Comparison of ENCODE assay signal across 18 cellular contexts in the genomic region with DNA sequence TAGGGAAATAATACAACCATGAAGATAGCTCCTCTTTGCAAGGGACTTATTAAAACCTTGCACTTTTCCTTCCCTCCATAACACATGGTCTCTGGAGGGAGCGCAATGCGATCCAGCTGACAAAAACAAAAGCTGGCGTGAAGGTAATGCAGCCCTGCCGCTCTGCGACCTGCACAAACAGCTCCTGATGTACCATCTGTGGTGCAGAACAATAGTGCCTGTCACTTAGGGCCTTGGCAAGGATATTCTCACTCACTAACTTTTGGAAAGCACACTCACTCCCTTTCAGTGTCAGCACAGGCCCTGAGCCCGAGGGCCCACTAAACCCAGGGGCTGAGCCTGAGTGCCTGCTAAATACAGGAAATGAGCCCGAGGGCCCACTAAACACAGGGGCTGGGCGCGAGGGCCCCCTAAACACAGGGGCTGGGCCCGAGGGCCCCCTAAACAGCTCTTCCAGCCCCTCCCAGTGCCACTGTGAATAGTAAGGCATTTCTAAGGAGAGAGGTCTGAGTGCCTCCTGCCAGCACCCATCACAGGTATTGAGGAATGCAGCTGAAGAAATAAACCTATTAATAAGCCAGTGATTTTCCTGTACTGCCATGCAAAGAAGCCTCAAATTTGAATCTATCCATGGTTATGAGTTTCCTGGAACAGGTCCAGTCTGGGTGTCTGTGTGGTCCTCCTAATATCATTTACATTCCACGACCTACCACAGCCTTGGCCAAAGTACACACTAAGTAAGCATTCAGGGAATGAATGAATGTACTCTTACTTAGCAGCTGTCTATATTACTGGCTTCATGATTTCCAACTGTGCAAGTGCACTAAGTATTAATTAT. TPM values are rescaled to one million over a fixed set of nuclear protein-coding genes. Genes with fewer than 3 reads are reported as not detected.
DNase-seq lines count a peak whose midpoint lies in the region; ATAC-seq, FAIRE-seq and TF ChIP-seq lines count a peak whose summit lies in the region.
"Had no signal": no experiment of that assay in that cellular context is flagged by ENCODE, and none has a peak within 500 bp of the region (broad histone marks: within the 10 kb centered on the region; RNA-seq: fewer than 3 reads in every experiment).

No MANE protein-coding gene starts in this region.

- H3K9me3 ChIP-seq in mammary epithelial cell (replicated peaks; ENCODE audit: insufficient read depth, low read length), result peaks cover 12% of the 10 kb centered on the region
- H3K9me3 ChIP-seq in liver (ENCODE audit: control insufficient read depth in 4 of 4, low read length in 3 of 4), result no peaks in the 10 kb centered on the region
- H3K9me3 ChIP-seq: sigmoid colon had no signal

- H3K4me2 ChIP-seq in mammary epithelial cell (ENCODE audit: insufficient read depth, low read depth, low read length), result no peak overlapping the region

- H3K27me3 ChIP-seq in mammary epithelial cell (ENCODE audit: insufficient read depth, low read length) (no peaks in the 10 kb centered on the region), liver (ENCODE audit: control insufficient read depth in 4 of 4, insufficient read depth in 4 of 4, low read length in 3 of 4) (no peaks in the 10 kb centered on the region)
- H3K27me3 ChIP-seq: sigmoid colon had no signal

- ATAC-seq in activated T-helper 17 cell treated with anti-CD3 and anti-CD28 coated beads, Interleukin-2, amount 50 U/mL, for 72 hours (replicated peaks), result no peak
- ATAC-seq in GM21381 (IDR thresholded peaks at IDR 0.05; ENCODE audit: unreplicated experiment), result no peak
- ATAC-seq: left colon had no signal

- FAIRE-seq in urothelium cell line (lab: Jason Lieb, UNC), result peak; percentile 82
- FAIRE-seq: D721Med had no signal

- H4K20me1 ChIP-seq in mammary epithelial cell (ENCODE audit: insufficient read depth, low read length), result no peaks in the 10 kb centered on the region

- no peak overlapping the region for H3K4me3 ChIP-seq in mammary epithelial cell (replicated peaks in 1 of 3; ENCODE audit: insufficient read depth in 1 of 3, low read depth in 2 of 3, low read length in 3 of 3)
- no peak overlapping the region for H3K4me3 ChIP-seq in liver (ENCODE audit: low read depth in 1 of 3, low read length in 3 of 3)
- H3K4me3 ChIP-seq: sigmoid colon had no signal

- TF ChIP-seq CTCF in MCF 10A (IDR thresholded peaks at IDR 0.05; ENCODE audit: unreplicated experiment), result no peak
- TF ChIP-seq CTCF in mammary epithelial cell (conservative IDR thresholded peaks at IDR 0.05 in 1 of 2, IDR thresholded peaks at IDR 0.05 in 1 of 2; ENCODE audit: extremely low read depth in 1 of 2, insufficient read depth in 1 of 2, low read depth in 1 of 2, low read length in 2 of 2), result no peak
- TF ChIP-seq CTCF in liver (IDR thresholded peaks at IDR 0.05; ENCODE audit: low read depth, low read length, missing input control), result no peak

- no peak for DNase-seq in MCF 10A (ENCODE audit: unreplicated experiment)
- no peak for DNase-seq in mammary epithelial cell
- peak; percentile 35 for DNase-seq in astrocyte of the hippocampus (ENCODE audit: low read depth, low spot score)
- peak; percentile 37 for DNase-seq in urothelium cell line (ENCODE audit: low spot score)
- DNase-seq in NCI-H2196 (lab: John Stamatoyannopoulos, UW; ENCODE audit: unreplicated experiment), result no peak
- DNase-seq: activated naive CD4-positive, alpha-beta T cell treated with Interleukin-2 at 50 U/mL for 16 hours; cerebellar nuclear complex; Kasumi-1; left colon; NCI-H187 treated with DMSO at 0.1 percent for 48 hours; sigmoid colon; stimulated activated naive CD4-positive, alpha-beta T cell had no signal

- H3K9me3 Mint-ChIP-seq in MCF 10A (ENCODE audit: unreplicated experiment), result no peaks in the 10 kb centered on the region
- peaks cover 6% of the 10 kb centered on the region for H3K9me3 Mint-ChIP-seq in activated T-helper 17 cell treated with anti-CD3 and anti-CD28 coated beads, Interleukin-2, amount 50 U/mL, for 72 hours
- H3K9me3 Mint-ChIP-seq: nephron had no signal

- 7% methylated on average over 10 of the region's 11 CpGs for WGBS in mammary epithelial cell (ENCODE audit: low coverage, missing lambda C conversion rate)
- 85% methylated on average over 11 of the region's 11 CpGs for WGBS in liver

- H3K4me1 ChIP-seq in mammary epithelial cell (ENCODE audit: insufficient read depth, low read length) (no peaks in the 10 kb centered on the region), liver (ENCODE audit: control insufficient read depth in 4 of 4, insufficient read depth in 4 of 4, low read length in 3 of 4) (peaks cover 7 to 29% (median 12%) of the 10 kb centered on the region in 4 donors)
- H3K4me1 ChIP-seq: sigmoid colon had no signal

- TF ChIP-seq RAD21 in liver (IDR thresholded peaks at IDR 0.05), result no peak

- H3K27ac Mint-ChIP-seq in MCF 10A (ENCODE audit: low read depth, unreplicated experiment), result peak overlapping the region; percentile 57
- no peak overlapping the region for H3K27ac Mint-ChIP-seq in activated T-helper 17 cell treated with anti-CD3 and anti-CD28 coated beads, Interleukin-2, amount 50 U/mL, for 72 hours

- no peaks in the 10 kb centered on the region for H3K36me3 Mint-ChIP-seq in MCF 10A (ENCODE audit: insufficient read depth, unreplicated experiment)
- no peaks in the 10 kb centered on the region for H3K36me3 Mint-ChIP-seq in activated T-helper 17 cell treated with anti-CD3 and anti-CD28 coated beads, Interleukin-2, amount 50 U/mL, for 72 hours (ENCODE audit: low read depth)

- POLR2A ChIA-PET in MCF 10A (lab: Yijun Ruan, JAX), result interaction anchor here (0.7 kb wide), 1 partner anchor 199 kb away, joined by 4 read pairs; no protein-coding TSS in a partner anchor

- H3K9ac ChIP-seq in mammary epithelial cell (ENCODE audit: insufficient read depth, low read length) (no peak overlapping the region), liver (ENCODE audit: low read depth in 1 of 2, low read length in 2 of 2) (no peak overlapping the region)

- intact Hi-C loops in MCF 10A (cut with micrococcal nuclease) (no loop called here), mammary epithelial cell (cut with micrococcal nuclease) (no loop called here)

- CTCF ChIA-PET in MCF 10A (lab: Yijun Ruan, JAX), result interaction anchor here (0.7 kb wide), 1 partner anchor 498 kb away, joined by 3 read pairs; no protein-coding TSS in a partner anchor
- CTCF ChIA-PET in mammary epithelial cell (lab: Charles Lee; ENCODE audit: low non-redundant PET), result no interaction called here

- H3K36me3 ChIP-seq in mammary epithelial cell (ENCODE audit: insufficient read depth, low read length) (no peaks in the 10 kb centered on the region), liver (ENCODE audit: control insufficient read depth in 4 of 4, insufficient read depth in 3 of 4, low read depth in 1 of 4, low read length in 3 of 4) (no peaks in the 10 kb centered on the region)
- H3K36me3 ChIP-seq: sigmoid colon had no signal

- no peak overlapping the region for H3K4me3 Mint-ChIP-seq in MCF 10A (ENCODE audit: unreplicated experiment)
- H3K4me3 Mint-ChIP-seq in activated T-helper 17 cell treated with anti-CD3 and anti-CD28 coated beads, Interleukin-2, amount 50 U/mL, for 72 hours, result no peak overlapping the region
- H3K4me3 Mint-ChIP-seq: nephron had no signal

- dilution Hi-C loops in mammary epithelial cell (cut with HindIII; ENCODE audit: low sequenced_read_pairs), result no loop called here

- no peak overlapping the region for H2AFZ ChIP-seq in mammary epithelial cell (ENCODE audit: low read depth, low read length)

- H3K79me2 ChIP-seq in mammary epithelial cell (ENCODE audit: insufficient read depth, low read length), result no peaks in the 10 kb centered on the region

- H3K27ac ChIP-seq in mammary epithelial cell (ENCODE audit: insufficient read depth, low read depth, low read length) (no peak overlapping the region), liver (ENCODE audit: low read depth in 1 of 2, low read length in 2 of 2) (peak overlapping the region; percentile 23 to 66)
- H3K27ac ChIP-seq: sigmoid colon had no signal

- peaks cover 17% of the 10 kb centered on the region for H3K4me1 Mint-ChIP-seq in MCF 10A (ENCODE audit: insufficient read depth, unreplicated experiment)
- no peaks in the 10 kb centered on the region for H3K4me1 Mint-ChIP-seq in activated T-helper 17 cell treated with anti-CD3 and anti-CD28 coated beads, Interleukin-2, amount 50 U/mL, for 72 hours

- H3K27me3 Mint-ChIP-seq in MCF 10A (ENCODE audit: insufficient read depth, unreplicated experiment), result no peaks in the 10 kb centered on the region
- no peaks in the 10 kb centered on the region for H3K27me3 Mint-ChIP-seq in activated T-helper 17 cell treated with anti-CD3 and anti-CD28 coated beads, Interleukin-2, amount 50 U/mL, for 72 hours

- no TSS peak for BruUV-seq in MCF 10A (replicated peaks; lab: Mats Ljungman, UMichigan)
- no TSS peak for BruUV-seq in mammary epithelial cell (replicated peaks; lab: Mats Ljungman, UMichigan)

- in situ Hi-C loops in mammary epithelial cell (cut with MboI; ENCODE audit: low sequenced_read_pairs in 2 of 2), result no loop called here

TF ChIP-seq in liver, 16 proteins besides CTCF, POLR2A, EP300 and RAD21:
- TF ChIP-seq HNF4A (conservative IDR thresholded peaks at IDR 0.05), result no peak

RNA-seq across cellular contexts. Expression of a gene that starts 9.3 kb away (rescaled TPM):
- total RNA-seq in MCF 10A (2022) (not detected in 2 replicates), mammary epithelial cell (10 to 100 TPM in 1 of 2 donors, not detected in 1; 13.5 TPM), liver (10 to 100 TPM in 1 of 2 donors, 1 to 10 TPM in 1; 5.5 to 15.0 TPM)
- polyA plus RNA-seq in mammary epithelial cell (not detected), liver (1 to 10 TPM; 2.3 to 4.5 TPM)
- not detected for polyA minus RNA-seq in mammary epithelial cell
- under 1 TPM in 1 of 2 donors, not detected in 1; 0.19 TPM for total RNA-seq in activated T-helper 17 cell treated with anti-CD3 and anti-CD28 coated beads, Interleukin-2, amount 50 U/mL, for 72 hours
- total RNA-seq: A673 had no signal

Comparison
In these comparisons a context has a peak if more than half of its experiments do, and no peak if none do; other contexts are left out.
1. DNase-seq: peak in astrocyte of the hippocampus (single experiment) and urothelium cell line (single experiment); none in MCF 10A (single experiment), mammary epithelial cell (single experiment) and NCI-H2196 (single experiment).